Comparison of ENCODE assay signal across 1 cellular context in the genomic region with DNA sequence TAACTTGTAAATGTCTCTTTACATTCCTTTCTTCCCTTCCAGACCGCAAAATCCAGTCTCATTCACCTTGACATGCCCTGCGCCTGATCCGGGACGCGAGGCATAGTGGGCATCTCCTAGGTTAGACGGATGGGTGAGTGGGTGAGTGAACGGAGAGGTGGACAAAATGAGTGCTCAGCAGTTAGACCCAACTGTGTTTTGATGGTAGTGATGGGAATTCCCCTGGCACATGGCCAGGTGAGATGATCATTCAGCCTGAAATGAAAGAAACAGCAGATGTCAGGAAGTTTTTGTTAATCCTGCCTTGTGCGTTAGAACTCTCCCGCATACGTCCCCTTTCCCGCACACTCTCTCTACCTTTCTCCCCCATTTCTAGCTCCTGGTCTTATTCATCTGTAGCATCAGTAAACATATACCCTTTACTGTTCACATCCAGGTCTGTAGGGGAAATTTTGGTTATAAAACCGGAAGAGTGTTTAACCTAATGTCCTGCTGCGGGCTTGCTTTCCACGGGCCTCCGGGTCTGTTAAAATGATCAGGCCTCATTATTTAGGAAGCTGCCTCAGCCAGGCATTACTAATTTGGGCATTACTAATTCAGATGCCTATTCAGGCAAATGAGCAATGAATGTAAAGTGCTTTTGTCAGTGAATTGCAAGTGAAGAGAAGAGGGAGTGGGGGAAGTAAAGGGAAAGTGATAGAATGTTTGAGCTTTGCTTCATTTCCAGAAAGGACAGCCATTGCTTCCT.
A peak's percentile ranks its signal among the peaks of the same experiment; 100 is the strongest.
TF ChIP-seq lines count a peak whose summit lies in the region.

No MANE protein-coding gene starts in this region.

TF ChIP-seq in GM12878, 131 proteins besides CTCF, POLR2A, EP300 and RAD21 (continued from another document):
- TF ChIP-seq FOS (IDR thresholded peaks at IDR 0.05; ENCODE audit: borderline replicate concordance, extremely low read depth, insufficient read length): no peak
- TF ChIP-seq NFXL1 (IDR thresholded peaks at IDR 0.05; ENCODE audit: borderline replicate concordance): no peak
- TF ChIP-seq CHD2 (IDR thresholded peaks at IDR 0.05; ENCODE audit: borderline replicate concordance, low read depth, low read length): no peak
- peak; percentile 97 for TF ChIP-seq RELA (IDR thresholded peaks at IDR 0.05; ENCODE audit: borderline replicate concordance, partially characterized antibody)
- no peak for TF ChIP-seq KLF5 (IDR thresholded peaks at IDR 0.05; ENCODE audit: partially characterized antibody)
- TF ChIP-seq TAF1 (IDR thresholded peaks at IDR 0.05; ENCODE audit: borderline replicate concordance, low read depth, low read length): 0 out of 2 replicates have a peak, but pooled peaks have one; percentile 46
- TF ChIP-seq ZNF274 (IDR thresholded peaks at IDR 0.05; ENCODE audit: insufficient read depth, insufficient read length): no peak
- TF ChIP-seq CHD4 (IDR thresholded peaks at IDR 0.05): no peak
- TF ChIP-seq, protein P1, sequence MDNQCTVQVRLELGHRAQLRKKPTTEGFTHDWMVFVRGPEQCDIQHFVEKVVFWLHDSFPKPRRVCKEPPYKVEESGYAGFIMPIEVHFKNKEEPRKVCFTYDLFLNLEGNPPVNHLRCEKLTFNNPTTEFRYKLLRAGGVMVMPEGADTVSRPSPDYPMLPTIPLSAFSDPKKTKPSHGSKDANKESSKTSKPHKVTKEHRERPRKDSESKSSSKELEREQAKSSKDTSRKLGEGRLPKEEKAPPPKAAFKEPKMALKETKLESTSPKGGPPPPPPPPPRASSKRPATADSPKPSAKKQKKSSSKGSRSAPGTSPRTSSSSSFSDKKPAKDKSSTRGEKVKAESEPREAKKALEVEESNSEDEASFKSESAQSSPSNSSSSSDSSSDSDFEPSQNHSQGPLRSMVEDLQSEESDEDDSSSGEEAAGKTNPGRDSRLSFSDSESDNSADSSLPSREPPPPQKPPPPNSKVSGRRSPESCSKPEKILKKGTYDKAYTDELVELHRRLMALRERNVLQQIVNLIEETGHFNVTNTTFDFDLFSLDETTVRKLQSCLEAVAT (IDR thresholded peaks at IDR 0.05): 0 out of 2 replicates have a peak, but pooled peaks have one; percentile 14
- TF ChIP-seq LARP7 (IDR thresholded peaks at IDR 0.05): 0 out of 2 replicates have a peak, but pooled peaks have one; percentile 49
- no peak for TF ChIP-seq MYC (IDR thresholded peaks at IDR 0.05; ENCODE audit: insufficient read depth, insufficient read length, insufficient replicate concordance, low read length, severe bottlenecking)
- peak; percentile 84 for TF ChIP-seq POLR2AphosphoS5 (IDR thresholded peaks at IDR 0.05; ENCODE audit: low read length)
- no peak for TF ChIP-seq ZBED1 (IDR thresholded peaks at IDR 0.05; ENCODE audit: borderline replicate concordance)
- no peak for TF ChIP-seq NRF1 (conservative IDR thresholded peaks at IDR 0.05; ENCODE audit: low read depth, low read length)
- peak; percentile 18 for TF ChIP-seq MEF2B (IDR thresholded peaks at IDR 0.05; ENCODE audit: partially characterized antibody, poor library complexity, severe bottlenecking)
- TF ChIP-seq CREM (IDR thresholded peaks at IDR 0.05; ENCODE audit: low read depth): peak; percentile 42; the same call in 1 of the 2 replicates
- TF ChIP-seq, protein P2, sequence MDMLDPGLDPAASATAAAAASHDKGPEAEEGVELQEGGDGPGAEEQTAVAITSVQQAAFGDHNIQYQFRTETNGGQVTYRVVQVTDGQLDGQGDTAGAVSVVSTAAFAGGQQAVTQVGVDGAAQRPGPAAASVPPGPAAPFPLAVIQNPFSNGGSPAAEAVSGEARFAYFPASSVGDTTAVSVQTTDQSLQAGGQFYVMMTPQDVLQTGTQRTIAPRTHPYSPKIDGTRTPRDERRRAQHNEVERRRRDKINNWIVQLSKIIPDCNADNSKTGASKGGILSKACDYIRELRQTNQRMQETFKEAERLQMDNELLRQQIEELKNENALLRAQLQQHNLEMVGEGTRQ (IDR thresholded peaks at IDR 0.05; ENCODE audit: borderline replicate concordance, low read depth, low read length): no peak; the same call in 1 of the 2 replicates
- TF ChIP-seq SMC3 (IDR thresholded peaks at IDR 0.05; ENCODE audit: borderline replicate concordance, low read length): no peak
- peak; percentile 15; the same call in 1 of the 2 replicates for TF ChIP-seq NR2F1 (conservative IDR thresholded peaks at IDR 0.05)
- no peak for TF ChIP-seq SIN3A (IDR thresholded peaks at IDR 0.05; ENCODE audit: low read depth, low read length)
- TF ChIP-seq ZNF207 (IDR thresholded peaks at IDR 0.05; ENCODE audit: borderline replicate concordance): no peak
- TF ChIP-seq WRNIP1 (IDR thresholded peaks at IDR 0.05; ENCODE audit: borderline replicate concordance, low read depth, low read length): no peak
- no peak for TF ChIP-seq RCOR1 (conservative IDR thresholded peaks at IDR 0.05; ENCODE audit: low read depth, low read length)
- TF ChIP-seq SPI1 (IDR thresholded peaks at IDR 0.05; ENCODE audit: borderline replicate concordance, insufficient read depth, low read depth, low read length): no peak
- TF ChIP-seq CHD1 (IDR thresholded peaks at IDR 0.05; ENCODE audit: low read depth, low read length): no peak
- TF ChIP-seq TARDBP (IDR thresholded peaks at IDR 0.05; ENCODE audit: borderline replicate concordance): no peak
- TF ChIP-seq SMARCA5 (IDR thresholded peaks at IDR 0.05): no peak
- peak; percentile 9; the same call in 1 of the 2 replicates for TF ChIP-seq HDGF (IDR thresholded peaks at IDR 0.05)
- no peak for TF ChIP-seq POU2F2 (IDR thresholded peaks at IDR 0.05; ENCODE audit: borderline replicate concordance, low read depth, low read length)
